ENCODE assay signal across 6 cellular contexts in the genomic region with DNA sequence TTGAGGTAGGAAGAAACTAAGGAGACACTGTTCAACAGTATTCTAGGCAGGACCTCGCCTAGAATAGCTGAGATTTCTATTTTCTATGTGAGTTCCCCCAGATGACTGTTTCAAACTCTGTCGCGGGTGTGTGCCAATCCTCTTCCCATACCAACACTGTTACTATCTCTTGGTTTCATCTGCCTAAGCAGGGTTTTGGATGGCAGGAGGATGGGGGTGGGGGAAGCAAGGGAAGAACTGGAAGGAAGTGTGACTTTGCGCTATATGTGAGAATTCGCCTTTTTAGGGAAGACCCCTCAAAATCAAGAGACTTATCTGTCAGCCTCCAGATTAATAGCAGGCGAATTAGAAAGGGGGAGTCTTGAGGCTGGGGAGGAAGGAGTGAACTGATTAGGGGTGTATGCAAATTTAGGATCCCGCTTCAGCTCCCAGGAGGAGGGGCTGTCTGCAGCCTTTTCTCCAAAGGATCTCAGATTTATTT. TPM values are rescaled to one million over a fixed set of nuclear protein-coding genes. Genes with fewer than 3 reads are reported as not detected.
DNase-seq lines count a peak whose midpoint lies in the region; ATAC-seq and TF ChIP-seq lines count a peak whose summit lies in the region.

No MANE protein-coding gene starts in this region.

- intact Hi-C loops in heart right ventricle (cut with DNase I) (loop anchor here in 6 of 10 donors (1.0 to 5.0 kb wide), 6 partner anchors 27 to 58 kb away; partner anchors contain the start of genes HDAC5 (in 3 of the 6) and TMEM101 (in 2 of the 6)), tibial artery (cut with DNase I; ENCODE audit: low total_unique reads) (loop anchor here (5.0 kb wide), 3 partner anchors 37 to 58 kb away; partner anchors contain the start of genes HDAC5 and TMEM101)

- DNase-seq in RPMI8226 (peak; percentile 35), heart right ventricle (no peak), tibial artery (no peak)

- H3K27ac ChIP-seq in heart right ventricle (peak overlapping the region in 9 of 10 donors; percentile 79 to 94 (median 89)), tibial artery (peak overlapping the region; percentile 79 to 88)

- H3K9me3 ChIP-seq in heart right ventricle (no peaks in the 10 kb centered on the region), tibial artery (no peaks in the 10 kb centered on the region)

- WGBS in heart right ventricle, 2 donors: 18 to 28% methylated on average over 7 of the region's 7 CpGs

- peaks cover 9 to 64% (median 36%) of the 10 kb centered on the region in 9 donors for H3K4me1 ChIP-seq in heart right ventricle
- peaks cover 4 to 49% (median 28%) of the 10 kb centered on the region in 4 donors for H3K4me1 ChIP-seq in tibial artery

- H3K36me3 ChIP-seq in heart right ventricle (peaks cover 0 to 21% (median 0%) of the 10 kb centered on the region in 9 donors), tibial artery (peaks cover 6 to 9% (median 8%) of the 10 kb centered on the region in 3 donors)

- no peaks in the 10 kb centered on the region for H3K27me3 ChIP-seq in heart right ventricle
- H3K27me3 ChIP-seq in tibial artery: no peaks in the 10 kb centered on the region

- H3K4me3 ChIP-seq in heart right ventricle (peak overlapping the region; percentile 26 to 81 (median 70)), tibial artery (peak overlapping the region; percentile 58 to 68)

- TF ChIP-seq CTCF in heart right ventricle (IDR thresholded peaks at IDR 0.05) (no peak), tibial artery (IDR thresholded peaks at IDR 0.05) (no peak)

- peak; percentile 11 for ATAC-seq in GM21447 (IDR thresholded peaks at IDR 0.05; ENCODE audit: unreplicated experiment)
- ATAC-seq in heart right ventricle: peak in 3 of 8 donors; percentile 0 to 4 (median 0)
- ATAC-seq in GM19328 (IDR thresholded peaks at IDR 0.05; ENCODE audit: unreplicated experiment): no peak
- no peak for ATAC-seq in HG03571 (IDR thresholded peaks at IDR 0.05; ENCODE audit: unreplicated experiment)

RNA-seq across cellular contexts. Expression of gene G6PC3, which starts 0.5 kb away (rescaled TPM):
- 10 to 100 TPM; 28.9 to 47.3 (median 32.9) TPM for total RNA-seq in heart right ventricle
- polyA plus RNA-seq in heart right ventricle: 100 to 1,000 TPM in 1 of 2 donors, 10 to 100 TPM in 1; 78.0 to 114 TPM

RNA-seq across cellular contexts. Expression of gene LSM12, which starts 3.5 kb away (rescaled TPM):
- total RNA-seq in heart right ventricle: 10 to 100 TPM; 37.9 to 60.7 (median 43.8) TPM
- 10 to 100 TPM; 25.2 to 41.7 TPM for polyA plus RNA-seq in heart right ventricle

RNA-seq across cellular contexts. Expression of gene HDAC5, which starts 53.4 kb away (rescaled TPM):
- total RNA-seq in heart right ventricle: 10 to 100 TPM; 55.2 to 85.4 (median 68.3) TPM
- polyA plus RNA-seq in heart right ventricle: 10 to 100 TPM; 56.3 to 63.7 TPM

RNA-seq across cellular contexts. Expression of gene TMEM101, which starts 55.3 kb away (rescaled TPM):
- total RNA-seq in heart right ventricle: 10 to 100 TPM; 15.6 to 22.1 (median 17.9) TPM
- polyA plus RNA-seq in heart right ventricle: 10 to 100 TPM; 15.7 to 26.4 TPM
